ENCODE assay signal across 1 cellular context in the genomic region with DNA sequence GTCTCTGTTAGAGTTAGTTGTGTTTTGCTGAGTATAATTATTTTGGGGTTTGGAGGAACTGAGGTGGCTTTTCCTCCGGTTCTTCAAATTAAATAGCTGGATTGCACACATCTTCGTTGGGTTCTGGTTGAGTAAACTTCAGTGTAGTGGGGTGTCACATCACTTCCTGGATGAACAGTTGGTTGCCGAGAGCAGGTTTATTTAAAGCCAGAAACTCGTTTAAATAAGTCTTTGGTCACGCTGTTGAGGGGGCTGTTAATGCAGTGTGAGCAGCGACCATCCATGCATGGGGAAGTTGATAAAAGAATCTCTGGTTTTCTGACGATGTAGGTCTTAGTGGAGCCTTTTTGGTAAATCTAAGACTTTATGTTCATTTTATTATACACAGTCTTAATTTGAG.
TF ChIP-seq lines count a peak whose summit lies in the region.

No MANE protein-coding gene starts in this region.

TF ChIP-seq in HepG2, 621 proteins besides CTCF, POLR2A, EP300 and RAD21 (continued from another document):
- TF ChIP-seq, protein P1, sequence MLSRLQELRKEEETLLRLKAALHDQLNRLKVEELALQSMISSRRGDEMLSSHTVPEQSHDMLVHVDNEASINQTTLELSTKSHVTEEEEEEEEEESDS (CRISPR knock-in tag; IDR thresholded peaks at IDR 0.05; ENCODE audit: borderline replicate concordance): no peak
- TF ChIP-seq SP5 (CRISPR knock-in tag; IDR thresholded peaks at IDR 0.05; ENCODE audit: borderline replicate concordance, low read depth) (no peak), ZNF616 (CRISPR knock-in tag; IDR thresholded peaks at IDR 0.05; ENCODE audit: low read depth) (no peak), NFE2L2 (IDR thresholded peaks at IDR 0.05; ENCODE audit: low read length) (no peak), TAF1 (CRISPR knock-in tag; IDR thresholded peaks at IDR 0.05) (no peak), CBX2 (IDR thresholded peaks at IDR 0.05; ENCODE audit: low read depth, low read length) (no peak), CBX2 (CRISPR knock-in tag; IDR thresholded peaks at IDR 0.05; ENCODE audit: low read depth) (no peak), ZNF629 (CRISPR knock-in tag; conservative IDR thresholded peaks at IDR 0.05) (no peak), IKZF4 (CRISPR knock-in tag; IDR thresholded peaks at IDR 0.05; ENCODE audit: borderline replicate concordance, low read depth, not compliant biosample characterization) (no peak), MAFG (CRISPR knock-in tag; IDR thresholded peaks at IDR 0.05) (no peak)
- TF ChIP-seq, protein P2, sequence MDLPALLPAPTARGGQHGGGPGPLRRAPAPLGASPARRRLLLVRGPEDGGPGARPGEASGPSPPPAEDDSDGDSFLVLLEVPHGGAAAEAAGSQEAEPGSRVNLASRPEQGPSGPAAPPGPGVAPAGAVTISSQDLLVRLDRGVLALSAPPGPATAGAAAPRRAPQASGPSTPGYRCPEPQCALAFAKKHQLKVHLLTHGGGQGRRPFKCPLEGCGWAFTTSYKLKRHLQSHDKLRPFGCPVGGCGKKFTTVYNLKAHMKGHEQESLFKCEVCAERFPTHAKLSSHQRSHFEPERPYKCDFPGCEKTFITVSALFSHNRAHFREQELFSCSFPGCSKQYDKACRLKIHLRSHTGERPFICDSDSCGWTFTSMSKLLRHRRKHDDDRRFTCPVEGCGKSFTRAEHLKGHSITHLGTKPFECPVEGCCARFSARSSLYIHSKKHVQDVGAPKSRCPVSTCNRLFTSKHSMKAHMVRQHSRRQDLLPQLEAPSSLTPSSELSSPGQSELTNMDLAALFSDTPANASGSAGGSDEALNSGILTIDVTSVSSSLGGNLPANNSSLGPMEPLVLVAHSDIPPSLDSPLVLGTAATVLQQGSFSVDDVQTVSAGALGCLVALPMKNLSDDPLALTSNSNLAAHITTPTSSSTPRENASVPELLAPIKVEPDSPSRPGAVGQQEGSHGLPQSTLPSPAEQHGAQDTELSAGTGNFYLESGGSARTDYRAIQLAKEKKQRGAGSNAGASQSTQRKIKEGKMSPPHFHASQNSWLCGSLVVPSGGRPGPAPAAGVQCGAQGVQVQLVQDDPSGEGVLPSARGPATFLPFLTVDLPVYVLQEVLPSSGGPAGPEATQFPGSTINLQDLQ (CRISPR knock-in tag; IDR thresholded peaks at IDR 0.05): no peak
- TF ChIP-seq, protein P3, sequence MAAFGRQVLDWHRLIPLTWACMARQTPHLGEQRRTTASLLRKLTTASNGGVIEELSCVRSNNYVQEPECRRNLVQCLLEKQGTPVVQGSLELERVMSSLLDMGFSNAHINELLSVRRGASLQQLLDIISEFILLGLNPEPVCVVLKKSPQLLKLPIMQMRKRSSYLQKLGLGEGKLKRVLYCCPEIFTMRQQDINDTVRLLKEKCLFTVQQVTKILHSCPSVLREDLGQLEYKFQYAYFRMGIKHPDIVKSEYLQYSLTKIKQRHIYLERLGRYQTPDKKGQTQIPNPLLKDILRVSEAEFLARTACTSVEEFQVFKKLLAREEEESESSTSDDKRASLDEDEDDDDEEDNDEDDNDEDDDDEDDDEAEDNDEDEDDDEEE (CRISPR knock-in tag; IDR thresholded peaks at IDR 0.05): no peak
TF ChIP-seq in HepG2: peak in this region for 0.
